In genomic region chr15:64858136-64858535, GRCh38 we compare ENCODE assay signal across 11 cellular contexts. TPM values are rescaled to one million over a fixed set of nuclear protein-coding genes. Genes with fewer than 3 reads are reported as not detected.
DNase-seq lines count a peak whose midpoint lies in the region; ATAC-seq and TF ChIP-seq lines count a peak whose summit lies in the region.
"Had no signal": no experiment of that assay in that cellular context is flagged by ENCODE, and none has a peak within 500 bp of the region (broad histone marks: within the 10 kb centered on the region; RNA-seq: fewer than 3 reads in every experiment).

No MANE protein-coding gene starts in this region.

- peak overlapping the region; percentile 13 for H3K4me2 ChIP-seq in fibroblast of lung (ENCODE audit: extremely low read depth, insufficient read depth, low read length)

- H4K20me1 ChIP-seq in fibroblast of lung (ENCODE audit: control insufficient read depth, extremely low read depth, insufficient read depth, low read length), result no peaks in the 10 kb centered on the region

- H3K36me3 ChIP-seq in CD4-positive, alpha-beta memory T cell (ENCODE audit: insufficient read depth, low read length), result peaks cover 72% of the 10 kb centered on the region
- H3K36me3 ChIP-seq in fibroblast of lung (ENCODE audit: control insufficient read depth, insufficient read depth, low read length), result peaks cover 52% of the 10 kb centered on the region

- TF ChIP-seq CTCF in fibroblast of lung (conservative IDR thresholded peaks at IDR 0.05 in 1 of 2, IDR thresholded peaks at IDR 0.05 in 1 of 2; ENCODE audit: low read depth in 1 of 2, low read length in 2 of 2), result no peak

- POLR2A ChIA-PET in CD4-positive, alpha-beta memory T cell (lab: Charles Lee; ENCODE audit: partially characterized antibody), result interaction anchor here (0.8 to 2.1 kb wide), 2 partner anchors 13 to 36 kb away, joined by 3 to 17 read pairs; no protein-coding TSS in a partner anchor

- in situ Hi-C loops in G401 (cut with HindIII; ENCODE audit: low sequenced_read_pairs), result no loop called here

- peak overlapping the region in 2 of 8 donors; percentile 44 to 50 for H3K4me3 Mint-ChIP-seq in CD4-positive, alpha-beta memory T cell

- H3K27me3 Mint-ChIP-seq in CD4-positive, alpha-beta memory T cell, result no peaks in the 10 kb centered on the region

- H3K27ac Mint-ChIP-seq in CD4-positive, alpha-beta memory T cell, result peak overlapping the region; percentile 28 to 91 (median 84)

- no peak overlapping the region for H2AFZ ChIP-seq in fibroblast of lung (ENCODE audit: low read length)

- no peak overlapping the region for H3K9ac ChIP-seq in fibroblast of lung (ENCODE audit: insufficient read depth, low read length)

- no peak overlapping the region for H3K27ac ChIP-seq in CD4-positive, alpha-beta memory T cell (ENCODE audit: low read depth, low read length)
- peak overlapping the region; percentile 83 for H3K27ac ChIP-seq in fibroblast of lung (ENCODE audit: insufficient read depth, low read length)

- no peak for ATAC-seq in HG02870 (IDR thresholded peaks at IDR 0.05; ENCODE audit: unreplicated experiment)

- no peak overlapping the region for H3K4me3 ChIP-seq in CD4-positive, alpha-beta memory T cell (ENCODE audit: low read length in 2 of 2)
- H3K4me3 ChIP-seq in fibroblast of lung (replicated peaks in 1 of 4; ENCODE audit: control extremely low read depth in 1 of 4, insufficient read depth in 1 of 4, low read depth in 3 of 4, low read length in 4 of 4), result no peak overlapping the region

- H3K79me2 ChIP-seq in fibroblast of lung (ENCODE audit: control insufficient read depth, insufficient read depth, low read length), result peaks cover 58% of the 10 kb centered on the region

- H3K27me3 ChIP-seq in CD4-positive, alpha-beta memory T cell (ENCODE audit: insufficient read depth, low read length), result no peaks in the 10 kb centered on the region
- H3K27me3 ChIP-seq in fibroblast of lung (ENCODE audit: control insufficient read depth, insufficient read depth, low read length), result no peaks in the 10 kb centered on the region

- CTCF ChIA-PET in CD4-positive, alpha-beta memory T cell (lab: Charles Lee; ENCODE audit: partially characterized antibody), result interaction anchor here (0.6 to 3.1 kb wide), 7 partner anchors 18 to 117 kb away, joined by 3 to 14 read pairs (median 5); no protein-coding TSS in a partner anchor

- H3K36me3 Mint-ChIP-seq in CD4-positive, alpha-beta memory T cell, result peaks cover 23 to 82% of the 10 kb centered on the region in 2 donors

- H3K9me3 ChIP-seq in CD4-positive, alpha-beta memory T cell (ENCODE audit: control insufficient read depth in 1 of 2, low read length in 2 of 2), result no peaks in the 10 kb centered on the region
- no peaks in the 10 kb centered on the region for H3K9me3 ChIP-seq in fibroblast of lung (ENCODE audit: control insufficient read depth, insufficient read depth, low read depth, low read length)

- H3K9me3 Mint-ChIP-seq in CD4-positive, alpha-beta memory T cell, result no peaks in the 10 kb centered on the region

- peaks cover 48% of the 10 kb centered on the region for H3K4me1 ChIP-seq in CD4-positive, alpha-beta memory T cell (ENCODE audit: insufficient read depth, low read length)
- peaks cover 58% of the 10 kb centered on the region for H3K4me1 ChIP-seq in fibroblast of lung (ENCODE audit: control insufficient read depth, extremely low read depth, insufficient read depth, low read length)

- peaks cover 35 to 60% (median 47%) of the 10 kb centered on the region in 4 donors for H3K4me1 Mint-ChIP-seq in CD4-positive, alpha-beta memory T cell

- peak in 3 of 5 donors; percentile 25 to 44 (median 28) for DNase-seq in CD4-positive, alpha-beta memory T cell
- DNase-seq in NCI-H526 treated with DMSO at 0.1 percent for 48 hours (lab: John Stamatoyannopoulos, UW), result peak; percentile 79
- no peak for DNase-seq in fibroblast of lung (ENCODE audit: low read depth in 2 of 2)
- DNase-seq in retina, result peak; percentile 67
- no peak for DNase-seq in G401 (ENCODE audit: low spot score)
- DNase-seq in activated gamma-delta T cell treated with Interleukin-2 at 50 U/mL for 16 hours, result no peak
- no peak for DNase-seq in mucosa of gallbladder (ENCODE audit: low spot score)
- DNase-seq: activated gamma-delta T cell, DMS53, H7 had no signal

- intact Hi-C loops in CD4-positive, alpha-beta memory T cell (cut with micrococcal nuclease), result no loop called here

RNA-seq across cellular contexts. Expression of gene PLEKHO2, which starts 16.4 kb away (rescaled TPM):
- total RNA-seq in CD4-positive, alpha-beta memory T cell, result 10 to 100 TPM; 22.7 to 24.1 TPM
- polyA plus RNA-seq in CD4-positive, alpha-beta memory T cell, result 10 to 100 TPM; 10.6 to 29.1 TPM
- total RNA-seq in fibroblast of lung, result 70.1 and 163 TPM in 2 replicates
- 39.2 and 78.6 TPM in 2 replicates for polyA plus RNA-seq in fibroblast of lung
- polyA plus RNA-seq in fibroblast of lung (2012), result 50.1 and 100 TPM in 2 replicates
- 85.7 and 150 TPM in 2 replicates for polyA minus RNA-seq in fibroblast of lung (ENCODE audit: low replicate concordance)
- total RNA-seq in G401 (2014; rRNA removed; shearing (Covaris generic)), result 16.1 and 17.4 TPM in 2 replicates
- 31.5 TPM for total RNA-seq in mucosa of gallbladder

RNA-seq across cellular contexts. Expression of gene PIF1, which starts 32.7 kb away (rescaled TPM):
- total RNA-seq in CD4-positive, alpha-beta memory T cell, result under 1 TPM; 0.17 to 0.58 TPM
- not detected for polyA plus RNA-seq in CD4-positive, alpha-beta memory T cell
- 3.1 and 9.4 TPM in 2 replicates for total RNA-seq in fibroblast of lung
- 5.1 and 5.2 TPM in 2 replicates for polyA plus RNA-seq in fibroblast of lung
- 5.1 and 6.2 TPM in 2 replicates for polyA plus RNA-seq in fibroblast of lung (2012)
- polyA minus RNA-seq in fibroblast of lung (ENCODE audit: low replicate concordance), result 5.8 and 16.8 TPM in 2 replicates
- total RNA-seq in G401 (2014; rRNA removed; shearing (Covaris generic)), result 23.0 and 37.9 TPM in 2 replicates
- 6.0 TPM for total RNA-seq in mucosa of gallbladder

RNA-seq across cellular contexts. Expression of gene ANKDD1A, which starts 53.6 kb away (rescaled TPM):
- total RNA-seq in CD4-positive, alpha-beta memory T cell, result 1 to 10 TPM; 4.5 to 5.9 TPM
- polyA plus RNA-seq in CD4-positive, alpha-beta memory T cell, result 1 to 10 TPM in 1 of 2 donors, under 1 TPM in 1; 0.16 to 1.7 TPM
- 6.7 and 13.2 TPM in 2 replicates for total RNA-seq in fibroblast of lung
- 3.2 and 8.2 TPM in 2 replicates for polyA plus RNA-seq in fibroblast of lung
- polyA plus RNA-seq in fibroblast of lung (2012), result 3.3 and 7.8 TPM in 2 replicates
- polyA minus RNA-seq in fibroblast of lung (ENCODE audit: low replicate concordance), result 10.6 and 14.5 TPM in 2 replicates
- total RNA-seq in G401 (2014; rRNA removed; shearing (Covaris generic)), result 0.92 and 0.95 TPM in 2 replicates
- total RNA-seq in mucosa of gallbladder, result 3.5 TPM

Comparison
In these comparisons a context has a peak if more than half of its experiments do, and no peak if none do; other contexts are left out.
1. DNase-seq: peak in CD4-positive, alpha-beta memory T cell (3 of 5), NCI-H526 treated with DMSO at 0.1 percent for 48 hours (single experiment) and retina (single experiment); none in fibroblast of lung (0 of 2), G401 (single experiment), activated gamma-delta T cell treated with Interleukin-2 at 50 U/mL for 16 hours (single experiment) and mucosa of gallbladder (single experiment).